8 cellular contexts compared by ENCODE assay signal in the genomic region with DNA sequence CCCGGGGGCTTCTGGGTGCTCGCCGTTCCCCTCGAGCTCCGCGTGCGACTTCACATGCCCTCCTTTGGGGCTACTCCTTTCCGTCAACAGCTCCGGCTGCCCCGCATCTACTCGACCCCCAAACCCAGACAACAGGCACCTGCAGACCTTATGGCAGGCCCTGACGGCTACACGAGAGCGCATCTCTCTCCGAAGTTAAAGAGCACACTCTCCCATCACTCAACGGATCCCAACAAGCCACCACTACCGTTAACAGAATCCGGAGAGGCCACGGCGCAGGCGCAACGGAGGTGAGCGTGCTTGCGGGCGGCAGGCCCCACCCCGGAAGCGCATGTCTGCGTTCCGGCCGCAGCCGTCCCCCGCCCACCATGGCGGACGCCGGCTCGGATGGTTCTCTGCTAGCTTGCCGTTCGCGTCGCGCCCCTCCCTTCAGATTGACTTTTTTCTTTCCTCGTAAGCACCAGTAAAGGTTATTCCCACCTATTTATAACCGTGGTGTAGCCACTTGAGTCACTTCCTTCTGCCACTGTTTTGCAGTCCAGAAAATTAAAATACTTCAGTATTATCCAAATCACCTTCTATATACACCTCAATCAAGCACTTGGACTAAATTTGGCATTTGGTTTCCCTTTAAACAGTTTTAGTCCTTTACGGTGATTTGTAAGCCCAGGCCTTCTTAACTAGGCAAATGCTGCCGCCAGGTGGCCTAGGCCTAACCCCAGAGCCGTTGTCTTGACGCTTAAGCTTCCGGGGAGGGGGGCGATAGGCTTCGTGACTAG. TPM values are rescaled to one million over a fixed set of nuclear protein-coding genes. Genes with fewer than 3 reads are reported as not detected.
DNase-seq lines count a peak whose midpoint lies in the region; FAIRE-seq and TF ChIP-seq lines count a peak whose summit lies in the region.

TSS of gene POLG2 (minus strand) at position 269 of the 779 bp plus-strand sequence. CDS start at position 183, 86 bp downstream.

- peak within 1 kb of the TSS; percentile 100 for H3K27ac Mint-ChIP-seq in HFFc6

- peak within 1 kb of the TSS; percentile 100 for H3K4me3 Mint-ChIP-seq in HFFc6

- H3K4me1 Mint-ChIP-seq in HFFc6 (ENCODE audit: low read depth), result peaks cover 77% of the 10 kb centered on the region

- peak; percentile 67 for TF ChIP-seq CTCF in HFFc6 (IDR thresholded peaks at IDR 0.05)

- FAIRE-seq in frontal cortex (lab: Jason Lieb, UNC), result no peak

- peak within 1 kb of the TSS; percentile 93 for H3K4me3 ChIP-seq in GM08714 (ENCODE audit: low read length)

- in situ Hi-C loops in SK-MEL-5 (cut with HindIII; ENCODE audit: low pct_unique_long_range_greater_than_20kb, low sequenced_read_pairs), result no loop called here

- peaks cover 32% of the 10 kb centered on the region for H3K27me3 Mint-ChIP-seq in HFFc6 (ENCODE audit: insufficient read depth)

- DNase-seq in HFFc6 (peak; percentile 84), NAMALWA (ENCODE audit: low spot score) (peak; percentile 97), SK-MEL-5 (ENCODE audit: low read depth, low spot score) (peak; percentile 98), frontal cortex (ENCODE audit: low spot score in 2 of 2) (peak; percentile 75 to 84), non-pigmented ciliary epithelial cell (ENCODE audit: low read depth) (peak; percentile 76), superior temporal gyrus (ENCODE audit: extremely low spot score) (peak; percentile 94)
- DNase-seq in activated naive CD4-positive, alpha-beta T cell treated with Interleukin-2 at 50 U/mL for 16 hours, result peak; percentile 96

- H3K9me3 Mint-ChIP-seq in HFFc6, result peaks cover 14% of the 10 kb centered on the region

- peaks cover 54% of the 10 kb centered on the region for H3K36me3 Mint-ChIP-seq in HFFc6 (ENCODE audit: low read depth)

RNA-seq across cellular contexts. Expression of gene POLG2, which starts in this region (rescaled TPM):
- total RNA-seq in HFFc6 (2021; fragmentation: NEBNext Ultra II Directional; extraction: Animal tissue kit (Norgen Biotek cat#: 25700)), result 10 to 100 TPM in 1 of 6 experiments, 1 to 10 TPM in 5; 6.5 to 11.8 (median 7.3) TPM
- 22.8 and 24.1 TPM in 2 replicates for total RNA-seq in SK-MEL-5 (2014; rRNA removed; shearing (Covaris generic))
- polyA plus RNA-seq in SK-MEL-5 (2015; cell fraction: cytosol; rRNA removed), result 16.7 and 25.4 TPM in 2 replicates
- polyA plus RNA-seq in SK-MEL-5 (2015; cell fraction: nucleus; rRNA removed), result 246 and 299 TPM in 2 replicates
- 13.5 TPM for total RNA-seq in frontal cortex

Comparison
In these comparisons a context has a peak if more than half of its experiments do, and no peak if none do; other contexts are left out.
1. Peak in every context shown above with its lines: DNase-seq and H3K4me3 ChIP-seq.